ENCODE assay signal across 3 cellular contexts in genomic region chr12:48736456-48736855, GRCh38.
TF ChIP-seq lines count a peak whose summit lies in the region.

No MANE protein-coding gene starts in this region.

TF ChIP-seq in A549, 52 proteins besides CTCF, POLR2A, EP300 and RAD21 (continued from another document):
- TF ChIP-seq, protein P1, sequence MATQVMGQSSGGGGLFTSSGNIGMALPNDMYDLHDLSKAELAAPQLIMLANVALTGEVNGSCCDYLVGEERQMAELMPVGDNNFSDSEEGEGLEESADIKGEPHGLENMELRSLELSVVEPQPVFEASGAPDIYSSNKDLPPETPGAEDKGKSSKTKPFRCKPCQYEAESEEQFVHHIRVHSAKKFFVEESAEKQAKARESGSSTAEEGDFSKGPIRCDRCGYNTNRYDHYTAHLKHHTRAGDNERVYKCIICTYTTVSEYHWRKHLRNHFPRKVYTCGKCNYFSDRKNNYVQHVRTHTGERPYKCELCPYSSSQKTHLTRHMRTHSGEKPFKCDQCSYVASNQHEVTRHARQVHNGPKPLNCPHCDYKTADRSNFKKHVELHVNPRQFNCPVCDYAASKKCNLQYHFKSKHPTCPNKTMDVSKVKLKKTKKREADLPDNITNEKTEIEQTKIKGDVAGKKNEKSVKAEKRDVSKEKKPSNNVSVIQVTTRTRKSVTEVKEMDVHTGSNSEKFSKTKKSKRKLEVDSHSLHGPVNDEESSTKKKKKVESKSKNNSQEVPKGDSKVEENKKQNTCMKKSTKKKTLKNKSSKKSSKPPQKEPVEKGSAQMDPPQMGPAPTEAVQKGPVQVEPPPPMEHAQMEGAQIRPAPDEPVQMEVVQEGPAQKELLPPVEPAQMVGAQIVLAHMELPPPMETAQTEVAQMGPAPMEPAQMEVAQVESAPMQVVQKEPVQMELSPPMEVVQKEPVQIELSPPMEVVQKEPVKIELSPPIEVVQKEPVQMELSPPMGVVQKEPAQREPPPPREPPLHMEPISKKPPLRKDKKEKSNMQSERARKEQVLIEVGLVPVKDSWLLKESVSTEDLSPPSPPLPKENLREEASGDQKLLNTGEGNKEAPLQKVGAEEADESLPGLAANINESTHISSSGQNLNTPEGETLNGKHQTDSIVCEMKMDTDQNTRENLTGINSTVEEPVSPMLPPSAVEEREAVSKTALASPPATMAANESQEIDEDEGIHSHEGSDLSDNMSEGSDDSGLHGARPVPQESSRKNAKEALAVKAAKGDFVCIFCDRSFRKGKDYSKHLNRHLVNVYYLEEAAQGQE (IDR thresholded peaks at IDR 0.05): peak; percentile 37; the same call in 1 of the 2 replicates

TF ChIP-seq in HEK293, 187 proteins besides CTCF, POLR2A, EP300 and RAD21 (continued from another document):
- TF ChIP-seq, protein P2, sequence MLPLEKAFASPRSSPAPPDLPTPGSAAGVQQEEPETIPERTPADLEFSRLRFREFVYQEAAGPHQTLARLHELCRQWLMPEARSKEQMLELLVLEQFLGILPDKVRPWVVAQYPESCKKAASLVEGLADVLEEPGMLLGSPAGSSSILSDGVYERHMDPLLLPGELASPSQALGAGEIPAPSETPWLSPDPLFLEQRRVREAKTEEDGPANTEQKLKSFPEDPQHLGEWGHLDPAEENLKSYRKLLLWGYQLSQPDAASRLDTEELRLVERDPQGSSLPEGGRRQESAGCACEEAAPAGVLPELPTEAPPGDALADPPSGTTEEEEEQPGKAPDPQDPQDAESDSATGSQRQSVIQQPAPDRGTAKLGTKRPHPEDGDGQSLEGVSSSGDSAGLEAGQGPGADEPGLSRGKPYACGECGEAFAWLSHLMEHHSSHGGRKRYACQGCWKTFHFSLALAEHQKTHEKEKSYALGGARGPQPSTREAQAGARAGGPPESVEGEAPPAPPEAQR (tag by site-specific recombination; IDR thresholded peaks at IDR 0.05): no peak
- no peak for TF ChIP-seq SP2 (tag by site-specific recombination; IDR thresholded peaks at IDR 0.05)
- TF ChIP-seq, protein P1 (tag by site-specific recombination; IDR thresholded peaks at IDR 0.05): peak; percentile 95

TF ChIP-seq in Ishikawa, 13 proteins besides CTCF, POLR2A, EP300 and RAD21 (continued from another document):
- TF ChIP-seq, protein P1 (IDR thresholded peaks at IDR 0.05; ENCODE audit: low read depth): peak; percentile 75
- TF ChIP-seq TCF12 (IDR thresholded peaks at IDR 0.05; ENCODE audit: low read depth) (no peak), MAX (IDR thresholded peaks at IDR 0.05) (no peak), TEAD4 (IDR thresholded peaks at IDR 0.05) (no peak), CREB1 (IDR thresholded peaks at IDR 0.05; ENCODE audit: low read depth) (no peak), ZBTB7A (IDR thresholded peaks at IDR 0.05; ENCODE audit: low read depth) (no peak), NFIC (IDR thresholded peaks at IDR 0.05) (no peak), YY1 (IDR thresholded peaks at IDR 0.05; ENCODE audit: low read depth) (no peak), TAF1 (IDR thresholded peaks at IDR 0.05; ENCODE audit: low read depth) (no peak), FOXM1 (IDR thresholded peaks at IDR 0.05; ENCODE audit: borderline replicate concordance, low read depth) (no peak)
- TF ChIP-seq, protein P3, sequence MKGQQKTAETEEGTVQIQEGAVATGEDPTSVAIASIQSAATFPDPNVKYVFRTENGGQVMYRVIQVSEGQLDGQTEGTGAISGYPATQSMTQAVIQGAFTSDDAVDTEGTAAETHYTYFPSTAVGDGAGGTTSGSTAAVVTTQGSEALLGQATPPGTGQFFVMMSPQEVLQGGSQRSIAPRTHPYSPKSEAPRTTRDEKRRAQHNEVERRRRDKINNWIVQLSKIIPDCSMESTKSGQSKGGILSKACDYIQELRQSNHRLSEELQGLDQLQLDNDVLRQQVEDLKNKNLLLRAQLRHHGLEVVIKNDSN (IDR thresholded peaks at IDR 0.05): no peak
